Comparison of ENCODE assay signal across 15 cellular contexts in the genomic region with DNA sequence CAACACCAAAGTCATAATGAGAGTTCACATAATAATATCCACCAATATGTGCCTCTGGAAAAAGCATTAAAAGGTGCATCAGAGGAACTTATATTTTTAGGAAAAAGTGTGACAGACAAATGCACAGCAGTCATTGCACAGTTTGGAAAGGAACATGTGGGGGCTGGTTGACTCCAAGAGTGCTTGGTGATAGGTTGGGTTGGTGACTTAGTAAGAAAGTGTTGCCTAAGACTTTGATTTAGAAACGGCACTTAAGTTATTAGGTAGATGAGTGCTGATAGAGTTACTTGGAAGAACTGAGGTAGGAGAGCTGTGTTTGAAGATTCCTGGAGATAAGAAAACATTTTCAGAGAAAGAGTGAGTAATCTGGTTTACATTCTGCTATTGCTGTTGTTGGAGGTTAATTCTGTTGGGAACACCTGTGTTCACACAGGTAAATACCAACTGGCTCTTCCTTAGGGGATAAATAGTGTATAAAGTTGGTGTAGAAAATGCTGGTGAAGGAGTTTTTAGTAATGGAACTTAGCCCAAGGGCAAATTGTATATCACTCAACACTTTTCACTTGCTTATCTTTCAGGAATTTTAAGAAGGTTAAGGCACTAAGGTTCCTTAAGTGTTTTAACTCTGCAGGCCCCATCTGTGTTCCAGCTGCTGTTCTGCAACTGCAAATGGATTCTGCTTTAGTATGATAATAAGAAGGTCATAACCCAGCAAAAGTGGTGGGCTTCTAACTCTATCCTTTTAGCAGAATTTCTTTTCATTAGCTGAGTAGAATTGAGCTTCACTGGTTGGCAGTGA.
"Had no signal": no experiment of that assay in that cellular context is flagged by ENCODE, and none has a peak within 500 bp of the region (broad histone marks: within the 10 kb centered on the region; RNA-seq: fewer than 3 reads in every experiment).

No MANE protein-coding gene starts in this region.

- H3K9me3 ChIP-seq: vagina had no signal

- H3K9me3 Mint-ChIP-seq: activated T-cell treated with anti-CD3 and anti-CD28 coated beads, Interleukin-2, amount 50 U/mL, for 24 hours; brain; endodermal cell; neural progenitor cell had no signal

- H3K4me1 ChIP-seq: neural progenitor cell, parathyroid adenoma, vagina had no signal

- H3K4me3 Mint-ChIP-seq: activated naive CD8-positive, alpha-beta T cell; activated T-cell treated with anti-CD3 and anti-CD28 coated beads, Interleukin-2, amount 50 U/mL, for 24 hours; brain; endodermal cell; neural progenitor cell had no signal

- H3K9ac ChIP-seq: neural progenitor cell, parathyroid adenoma had no signal

- H3K36me3 ChIP-seq: neural progenitor cell, vagina had no signal

- H3K36me3 Mint-ChIP-seq: activated naive CD8-positive, alpha-beta T cell; brain; neural progenitor cell had no signal

- H3K27ac ChIP-seq: neural progenitor cell, parathyroid adenoma, vagina had no signal

- H3K79me2 ChIP-seq: parathyroid adenoma had no signal

- H3K27me3 ChIP-seq: neural progenitor cell, vagina had no signal

- H3K27ac Mint-ChIP-seq: activated naive CD8-positive, alpha-beta T cell; activated T-cell treated with anti-CD3 and anti-CD28 coated beads, Interleukin-2, amount 50 U/mL, for 24 hours; brain; endodermal cell; neural progenitor cell had no signal

- H3K4me2 ChIP-seq: neural progenitor cell had no signal

- DNase-seq: activated CD4-positive, alpha-beta T cell treated with anti-CD3 and anti-CD28 coated beads, Interleukin-2, amount 50 U/mL, for 4 hours; activated CD4-positive, CD25-positive, alpha-beta regulatory T cell treated with anti-CD3 and anti-CD28 coated beads, Interleukin-2, amount 50 U/mL, for 72 hours; activated gamma-delta T cell; activated T-cell treated with anti-CD3 and anti-CD28 coated beads, Interleukin-2, amount 50 U/mL, for 24 hours; amygdala; endodermal cell; glutamatergic neuron; right cardiac atrium; small intestine had no signal

- H3K4me3 ChIP-seq: neural progenitor cell, vagina had no signal

- H3K27me3 Mint-ChIP-seq: activated naive CD8-positive, alpha-beta T cell; activated T-cell treated with anti-CD3 and anti-CD28 coated beads, Interleukin-2, amount 50 U/mL, for 24 hours had no signal

- H3K4me1 Mint-ChIP-seq: brain, neural progenitor cell had no signal

- ATAC-seq: left lobe of liver had no signal
